ENCODE assay signal across 8 cellular contexts in genomic region chr9:137204731-137205125, GRCh38. TPM values are rescaled to one million over a fixed set of nuclear protein-coding genes. Genes with fewer than 3 reads are reported as not detected.
DNase-seq lines count a peak whose midpoint lies in the region; ATAC-seq, FAIRE-seq and TF ChIP-seq lines count a peak whose summit lies in the region.

No MANE protein-coding gene starts in this region.

- TF ChIP-seq POLR2A in HepG2 (IDR thresholded peaks at IDR 0.05; ENCODE audit: insufficient read depth in 1 of 2, low read depth in 2 of 2, low read length in 2 of 2) (no peak), testis (IDR thresholded peaks at IDR 0.05) (no peak)

- H4K20me1 ChIP-seq in HepG2 (ENCODE audit: insufficient read depth, low read length) = 0 out of 2 replicates have a peak, but pooled peaks cover 4% of the 10 kb centered on the region

- peak overlapping the region; percentile 93 for H3K4me3 Mint-ChIP-seq in activated CD4-positive, alpha-beta T cell treated with anti-CD3 and anti-CD28 coated beads for 36 hours

- H3K27ac ChIP-seq in HepG2 (ENCODE audit: extremely low read length, insufficient read depth, low read length) (peak overlapping the region; percentile 61), testis (no peak overlapping the region)

- BruUV-seq in HepG2 (replicated peaks; lab: Mats Ljungman, UMichigan) = no TSS peak

- H3K27me3 ChIP-seq in adipocyte (replicated peaks; ENCODE audit: control insufficient read depth, insufficient read depth, low read length) (no peaks in the 10 kb centered on the region), HepG2 (ENCODE audit: control insufficient read depth in 1 of 2, insufficient read depth in 2 of 2, low read length in 2 of 2) (no peaks in the 10 kb centered on the region; a peak in 1 of 5 replicates), testis (no peaks in the 10 kb centered on the region)

- CTCF ChIA-PET in activated CD4-positive, alpha-beta T cell treated with anti-CD3 and anti-CD28 coated beads for 36 hours (lab: Charles Lee) = interaction anchor here (0.6 to 2.4 kb wide), 5 partner anchors 18 to 363 kb away, joined by 3 to 11 read pairs (median 5); partner anchors contain the start of genes RNF208 and RNF224
- CTCF ChIA-PET in HepG2 (lab: Yijun Ruan, JAX; ENCODE audit: low intra/inter-chr PET ratio, low total read pairs) = no interaction called here

- intact Hi-C loops in activated CD4-positive, alpha-beta T cell treated with anti-CD3 and anti-CD28 coated beads for 36 hours (cut with DNase I, micrococcal nuclease) = loop anchor here (1.0 to 5.0 kb wide), 9 partner anchors 15 to 317 kb away; partner anchors contain the start of genes TUBB4B (in 2 of the 2), ANAPC2 (in 1 of the 2), DPP7 (in 1 of the 2) and NELFB (in 1 of the 2)
- intact Hi-C loops in HepG2 (cut with micrococcal nuclease; ENCODE audit: unreplicated experiment) = loop anchor here (2.0 kb wide), 1 partner anchor 16 kb away; the partner anchor contains the start of genes ANAPC2 and SSNA1
- intact Hi-C loops in testis (cut with DNase I; ENCODE audit: low total_unique reads) = no loop called here
- intact Hi-C loops in head of caudate nucleus (cut with DNase I) = no loop called here

- in situ Hi-C loops in HepG2 (cut with HindIII; ENCODE audit: extremely low pct_ligation_motif_present, low pct_unique_long_range_greater_than_20kb) = no loop called here

- H3K4me1 Mint-ChIP-seq in activated CD4-positive, alpha-beta T cell treated with anti-CD3 and anti-CD28 coated beads for 36 hours = peaks cover 39% of the 10 kb centered on the region

- DNase-seq in activated CD4-positive, alpha-beta T cell treated with anti-CD3 and anti-CD28 coated beads for 36 hours = no peak
- DNase-seq in activated CD4-positive, alpha-beta T cell treated with anti-CD3 and anti-CD28 coated beads, Interleukin-2, amount 50 U/mL, for 1 hour = no peak
- no peak for DNase-seq in adipocyte (ENCODE audit: low read depth)
- DNase-seq in HepG2 (ENCODE audit: low spot score) = no peak
- no peak for DNase-seq in testis
- DNase-seq in head of caudate nucleus = no peak
- DNase-seq in dedifferentiated amniotic fluid mesenchymal stem cell (ENCODE audit: extremely low spot score) = no peak

- 3% methylated on average over 6 of the region's 21 CpGs for WGBS in HepG2 (ENCODE audit: low lambda C conversion rate)
- WGBS in testis, 2 donors = 11% methylated on average over 3 to 21 of the region's 21 CpGs

- peak overlapping the region; percentile 95 for H3K4me2 ChIP-seq in HepG2 (ENCODE audit: low read depth, low read length)

- peak overlapping the region; percentile 99 for H3K9ac ChIP-seq in adipocyte (ENCODE audit: low read length)
- H3K9ac ChIP-seq in HepG2 (ENCODE audit: insufficient read depth, low read depth, low read length) = peak overlapping the region; percentile 88

- H3K4me3 ChIP-seq in adipocyte (ENCODE audit: low read length) (peak overlapping the region; percentile 97), HepG2 (replicated peaks in 1 of 3; ENCODE audit: insufficient read depth in 1 of 3, low read depth in 2 of 3, low read length in 3 of 3) (peak overlapping the region; percentile 90 to 93 (median 92)), testis (peak overlapping the region; percentile 91 to 99)

- H3K79me2 ChIP-seq in HepG2 (ENCODE audit: insufficient read depth, low read length) = peaks cover 40% of the 10 kb centered on the region

- H2AFZ ChIP-seq in HepG2 (ENCODE audit: low read length) = no peak overlapping the region

- H3K9me3 Mint-ChIP-seq in activated CD4-positive, alpha-beta T cell treated with anti-CD3 and anti-CD28 coated beads for 36 hours (ENCODE audit: low read depth) = no peaks in the 10 kb centered on the region

- peaks cover 39% of the 10 kb centered on the region for H3K4me1 ChIP-seq in adipocyte (ENCODE audit: control insufficient read depth, insufficient read depth, low read length)
- peaks cover 50% of the 10 kb centered on the region for H3K4me1 ChIP-seq in HepG2 (ENCODE audit: insufficient read depth, low read length)
- H3K4me1 ChIP-seq in testis = peaks cover 36% of the 10 kb centered on the region

- H3K9me3 ChIP-seq in adipocyte (ENCODE audit: control insufficient read depth, low read length) (no peaks in the 10 kb centered on the region), HepG2 (ENCODE audit: low read length) (no peaks in the 10 kb centered on the region), testis (no peaks in the 10 kb centered on the region)

- no peak for TF ChIP-seq CTCF in HepG2 (CRISPR knock-in tag; IDR thresholded peaks at IDR 0.05)
- TF ChIP-seq CTCF in testis (IDR thresholded peaks at IDR 0.05) = no peak

- no peak for FAIRE-seq in HepG2 (lab: Jason Lieb, UNC)

- POLR2A ChIA-PET in activated CD4-positive, alpha-beta T cell treated with anti-CD3 and anti-CD28 coated beads for 36 hours (lab: Charles Lee) = interaction anchor here (0.7 to 1.0 kb wide), 2 partner anchors 50 to 121 kb away, joined by 3 read pairs; partner anchors contain the start of gene NELFB
- POLR2A ChIA-PET in HepG2 (lab: Yijun Ruan, JAX) = interaction anchor here (1.5 to 8.8 kb wide), 3 partner anchors 16 to 36 kb away, joined by 5 to 225 read pairs (median 15); partner anchors contain the start of genes ANAPC2, CYSRT1, RNF208 and RNF224

- no peak for ATAC-seq in activated CD4-positive, alpha-beta T cell treated with anti-CD3 and anti-CD28 coated beads for 36 hours
- ATAC-seq in HepG2 (no peak), GM19467 (IDR thresholded peaks at IDR 0.05; ENCODE audit: unreplicated experiment) (no peak)

- no peak for TF ChIP-seq RAD21 in HepG2 (CRISPR knock-in tag; IDR thresholded peaks at IDR 0.05)

- peaks cover 18% of the 10 kb centered on the region for H3K36me3 Mint-ChIP-seq in activated CD4-positive, alpha-beta T cell treated with anti-CD3 and anti-CD28 coated beads for 36 hours (ENCODE audit: low read depth)

- H3K27me3 Mint-ChIP-seq in activated CD4-positive, alpha-beta T cell treated with anti-CD3 and anti-CD28 coated beads for 36 hours = no peaks in the 10 kb centered on the region

- TF ChIP-seq EP300 in HepG2 (IDR thresholded peaks at IDR 0.05; ENCODE audit: low read depth in 2 of 2, low read length in 2 of 2) (no peak), HepG2 (CRISPR knock-in tag; IDR thresholded peaks at IDR 0.05; ENCODE audit: borderline replicate concordance) (no peak)

- H3K36me3 ChIP-seq in adipocyte (ENCODE audit: control insufficient read depth, insufficient read depth, low read length, severe bottlenecking) (peaks cover 4% of the 10 kb centered on the region), HepG2 (replicated peaks in 1 of 2; ENCODE audit: control insufficient read depth in 1 of 2, insufficient read depth in 2 of 2, low read length in 2 of 2) (no peaks in the 10 kb centered on the region), testis (ENCODE audit: low read depth, missing control alignments) (no peaks in the 10 kb centered on the region)

- H3K27ac Mint-ChIP-seq in activated CD4-positive, alpha-beta T cell treated with anti-CD3 and anti-CD28 coated beads for 36 hours = peak overlapping the region; percentile 93

RNA-seq across cellular contexts. Expression of gene TMEM203, which starts 0.7 kb away (rescaled TPM):
- total RNA-seq in activated CD4-positive, alpha-beta T cell treated with anti-CD3 and anti-CD28 coated beads for 36 hours = 10 to 100 TPM; 25.0 to 30.7 TPM
- 36.7 and 36.9 TPM in 2 replicates for total RNA-seq in HepG2 (2016; rRNA removed; fragmentation: Illumina TruSeq; extraction: Trizol)
- total RNA-seq in HepG2 (2016; cell fraction: cytosol; rRNA removed; fragmentation: Illumina TruSeq; extraction: Trizol; ENCODE audit: low read depth) = 13.2 and 14.3 TPM in 2 replicates
- total RNA-seq in HepG2 (2016; cell fraction: insoluble cytoplasmic fraction; rRNA removed; fragmentation: Illumina TruSeq; extraction: Trizol) = 37.8 TPM in 2 replicates
- total RNA-seq in HepG2 (2016; cell fraction: membrane; rRNA removed; fragmentation: Illumina TruSeq; extraction: Trizol) = 34.6 and 37.7 TPM in 2 replicates
- 15.2 and 16.6 TPM in 2 replicates for total RNA-seq in HepG2 (2016; cell fraction: nucleus; rRNA removed; fragmentation: Illumina TruSeq; extraction: Trizol)
- polyA plus RNA-seq in HepG2 (2011; rRNA removed) = 23.0 and 23.4 TPM in 2 replicates
- polyA plus RNA-seq in HepG2 (2011; cell fraction: cytosol; rRNA removed) = 27.7 and 31.7 TPM in 2 replicates
- polyA plus RNA-seq in HepG2 (2011; cell fraction: nucleus; rRNA removed) = 12.2 and 13.2 TPM in 2 replicates
- 22.5 and 22.9 TPM in 2 replicates for polyA plus RNA-seq in HepG2 (2012)
- 12.4 and 14.0 TPM in 2 replicates for polyA plus RNA-seq in HepG2 (2016; cell fraction: cytosol; fragmentation: Illumina TruSeq; extraction: Trizol; ENCODE audit: low read depth)
- 38.8 and 39.8 TPM in 2 replicates for polyA plus RNA-seq in HepG2 (2016; cell fraction: insoluble cytoplasmic fraction; fragmentation: Illumina TruSeq; extraction: Trizol; ENCODE audit: low read depth)
- polyA plus RNA-seq in HepG2 (2016; cell fraction: membrane; fragmentation: Illumina TruSeq; extraction: Trizol; ENCODE audit: low read depth) = 29.6 and 33.1 TPM in 2 replicates
- polyA plus RNA-seq in HepG2 (2016; cell fraction: nucleus; fragmentation: Illumina TruSeq; extraction: Trizol; ENCODE audit: insufficient read depth, low read depth) = 29.1 and 31.2 TPM in 2 replicates
- polyA minus RNA-seq in HepG2 (2011; rRNA and poly(A)+ RNA removed; ENCODE audit: low replicate concordance) = 21.9 and 33.0 TPM in 2 replicates
- polyA minus RNA-seq in HepG2 (2011; cell fraction: cytosol; rRNA and poly(A)+ RNA removed) = 12.0 and 13.6 TPM in 2 replicates
- 7.6 TPM in 2 replicates for polyA minus RNA-seq in HepG2 (2011; cell fraction: nucleus; rRNA and poly(A)+ RNA removed)
- 10 to 100 TPM; 48.0 to 51.2 TPM for total RNA-seq in testis
- 36.3 TPM for polyA plus RNA-seq in testis (ENCODE audit: insufficient read depth, low read depth, low replicate concordance)

RNA-seq across cellular contexts. Expression of gene NDOR1, which starts 0.8 kb away (rescaled TPM):
- total RNA-seq in activated CD4-positive, alpha-beta T cell treated with anti-CD3 and anti-CD28 coated beads for 36 hours = 10 to 100 TPM; 27.0 to 27.8 TPM
- 4.9 and 8.7 TPM in 2 replicates for total RNA-seq in HepG2 (2016; rRNA removed; fragmentation: Illumina TruSeq; extraction: Trizol)
- 2.1 and 2.9 TPM in 2 replicates for total RNA-seq in HepG2 (2016; cell fraction: cytosol; rRNA removed; fragmentation: Illumina TruSeq; extraction: Trizol; ENCODE audit: low read depth)
- total RNA-seq in HepG2 (2016; cell fraction: insoluble cytoplasmic fraction; rRNA removed; fragmentation: Illumina TruSeq; extraction: Trizol) = 4.4 and 9.2 TPM in 2 replicates
- 2.6 and 3.0 TPM in 2 replicates for total RNA-seq in HepG2 (2016; cell fraction: membrane; rRNA removed; fragmentation: Illumina TruSeq; extraction: Trizol)
- total RNA-seq in HepG2 (2016; cell fraction: nucleus; rRNA removed; fragmentation: Illumina TruSeq; extraction: Trizol) = 7.6 and 9.3 TPM in 2 replicates
- 3.6 and 4.2 TPM in 2 replicates for polyA plus RNA-seq in HepG2 (2011; rRNA removed)
- polyA plus RNA-seq in HepG2 (2011; cell fraction: cytosol; rRNA removed) = 1.4 and 2.3 TPM in 2 replicates
- 31.8 and 46.8 TPM in 2 replicates for polyA plus RNA-seq in HepG2 (2011; cell fraction: nucleus; rRNA removed)
- polyA plus RNA-seq in HepG2 (2012) = 4.0 and 5.5 TPM in 2 replicates
- 0.87 and 1.3 TPM in 2 replicates for polyA plus RNA-seq in HepG2 (2016; cell fraction: cytosol; fragmentation: Illumina TruSeq; extraction: Trizol; ENCODE audit: low read depth)
- polyA plus RNA-seq in HepG2 (2016; cell fraction: insoluble cytoplasmic fraction; fragmentation: Illumina TruSeq; extraction: Trizol; ENCODE audit: low read depth) = 4.5 and 6.6 TPM in 2 replicates
- 1.6 and 1.8 TPM in 2 replicates for polyA plus RNA-seq in HepG2 (2016; cell fraction: membrane; fragmentation: Illumina TruSeq; extraction: Trizol; ENCODE audit: low read depth)
- 29.3 and 34.2 TPM in 2 replicates for polyA plus RNA-seq in HepG2 (2016; cell fraction: nucleus; fragmentation: Illumina TruSeq; extraction: Trizol; ENCODE audit: insufficient read depth, low read depth)
- polyA minus RNA-seq in HepG2 (2011; rRNA and poly(A)+ RNA removed; ENCODE audit: low replicate concordance) = 5.2 and 15.0 TPM in 2 replicates
- polyA minus RNA-seq in HepG2 (2011; cell fraction: cytosol; rRNA and poly(A)+ RNA removed) = 2.1 and 2.4 TPM in 2 replicates
- 3.4 and 4.5 TPM in 2 replicates for polyA minus RNA-seq in HepG2 (2011; cell fraction: nucleus; rRNA and poly(A)+ RNA removed)
- total RNA-seq in testis = 10 to 100 TPM; 27.5 to 29.1 TPM
- 21.9 TPM for polyA plus RNA-seq in testis (ENCODE audit: insufficient read depth, low read depth, low replicate concordance)

RNA-seq across cellular contexts. Expression of gene TPRN, which starts 4.2 kb away (rescaled TPM):
- 1 to 10 TPM; 5.6 to 5.8 TPM for total RNA-seq in activated CD4-positive, alpha-beta T cell treated with anti-CD3 and anti-CD28 coated beads for 36 hours
- total RNA-seq in HepG2 (2016; rRNA removed; fragmentation: Illumina TruSeq; extraction: Trizol) (17.5 and 19.2 TPM in 2 replicates), testis (10 to 100 TPM; 25.9 to 35.2 TPM)
- total RNA-seq in HepG2 (2016; cell fraction: cytosol; rRNA removed; fragmentation: Illumina TruSeq; extraction: Trizol; ENCODE audit: low read depth) = 5.6 and 22.6 TPM in 2 replicates
- total RNA-seq in HepG2 (2016; cell fraction: insoluble cytoplasmic fraction; rRNA removed; fragmentation: Illumina TruSeq; extraction: Trizol) = 15.6 and 20.1 TPM in 2 replicates
- 14.6 and 15.6 TPM in 2 replicates for total RNA-seq in HepG2 (2016; cell fraction: membrane; rRNA removed; fragmentation: Illumina TruSeq; extraction: Trizol)
- 13.8 and 14.1 TPM in 2 replicates for total RNA-seq in HepG2 (2016; cell fraction: nucleus; rRNA removed; fragmentation: Illumina TruSeq; extraction: Trizol)
- polyA plus RNA-seq in HepG2 (2011; rRNA removed) (10.1 and 12.4 TPM in 2 replicates), testis (ENCODE audit: insufficient read depth, low read depth, low replicate concordance) (17.2 TPM)
- 8.3 and 14.4 TPM in 2 replicates for polyA plus RNA-seq in HepG2 (2011; cell fraction: cytosol; rRNA removed)
- 41.5 and 45.5 TPM in 2 replicates for polyA plus RNA-seq in HepG2 (2011; cell fraction: nucleus; rRNA removed)
- polyA plus RNA-seq in HepG2 (2012) = 12.2 and 16.0 TPM in 2 replicates
- polyA plus RNA-seq in HepG2 (2016; cell fraction: cytosol; fragmentation: Illumina TruSeq; extraction: Trizol; ENCODE audit: low read depth) = 6.0 and 6.8 TPM in 2 replicates
- polyA plus RNA-seq in HepG2 (2016; cell fraction: insoluble cytoplasmic fraction; fragmentation: Illumina TruSeq; extraction: Trizol; ENCODE audit: low read depth) = 17.5 and 21.2 TPM in 2 replicates
- 10.8 and 12.2 TPM in 2 replicates for polyA plus RNA-seq in HepG2 (2016; cell fraction: membrane; fragmentation: Illumina TruSeq; extraction: Trizol; ENCODE audit: low read depth)
- polyA plus RNA-seq in HepG2 (2016; cell fraction: nucleus; fragmentation: Illumina TruSeq; extraction: Trizol; ENCODE audit: insufficient read depth, low read depth) = 25.7 and 31.2 TPM in 2 replicates
- 13.0 and 24.4 TPM in 2 replicates for polyA minus RNA-seq in HepG2 (2011; rRNA and poly(A)+ RNA removed; ENCODE audit: low replicate concordance)
- 14.2 and 15.9 TPM in 2 replicates for polyA minus RNA-seq in HepG2 (2011; cell fraction: cytosol; rRNA and poly(A)+ RNA removed)
- 10.0 and 12.4 TPM in 2 replicates for polyA minus RNA-seq in HepG2 (2011; cell fraction: nucleus; rRNA and poly(A)+ RNA removed)

RNA-seq across cellular contexts. Expression of gene SSNA1, which starts 16.3 kb away (rescaled TPM):
- 10 to 100 TPM; 53.6 to 58.6 TPM for total RNA-seq in activated CD4-positive, alpha-beta T cell treated with anti-CD3 and anti-CD28 coated beads for 36 hours
- total RNA-seq in HepG2 (2016; rRNA removed; fragmentation: Illumina TruSeq; extraction: Trizol) (41.2 and 49.4 TPM in 2 replicates), testis (100 to 1,000 TPM; 134 to 137 TPM)
- total RNA-seq in HepG2 (2016; cell fraction: cytosol; rRNA removed; fragmentation: Illumina TruSeq; extraction: Trizol; ENCODE audit: low read depth) = 92.0 and 105 TPM in 2 replicates
- 41.5 and 51.7 TPM in 2 replicates for total RNA-seq in HepG2 (2016; cell fraction: insoluble cytoplasmic fraction; rRNA removed; fragmentation: Illumina TruSeq; extraction: Trizol)
- total RNA-seq in HepG2 (2016; cell fraction: membrane; rRNA removed; fragmentation: Illumina TruSeq; extraction: Trizol) = 94.3 and 110 TPM in 2 replicates
- 19.3 TPM in 2 replicates for total RNA-seq in HepG2 (2016; cell fraction: nucleus; rRNA removed; fragmentation: Illumina TruSeq; extraction: Trizol)
- polyA plus RNA-seq in HepG2 (2011; rRNA removed) (35.9 and 44.8 TPM in 2 replicates), testis (ENCODE audit: insufficient read depth, low read depth, low replicate concordance) (211 TPM)
- polyA plus RNA-seq in HepG2 (2011; cell fraction: cytosol; rRNA removed) = 38.7 and 58.7 TPM in 2 replicates
- 26.1 and 28.6 TPM in 2 replicates for polyA plus RNA-seq in HepG2 (2011; cell fraction: nucleus; rRNA removed)
- polyA plus RNA-seq in HepG2 (2012) = 18.0 and 31.4 TPM in 2 replicates
- 109 and 132 TPM in 2 replicates for polyA plus RNA-seq in HepG2 (2016; cell fraction: cytosol; fragmentation: Illumina TruSeq; extraction: Trizol; ENCODE audit: low read depth)
- polyA plus RNA-seq in HepG2 (2016; cell fraction: insoluble cytoplasmic fraction; fragmentation: Illumina TruSeq; extraction: Trizol; ENCODE audit: low read depth) = 49.3 and 50.3 TPM in 2 replicates
- 89.4 and 104 TPM in 2 replicates for polyA plus RNA-seq in HepG2 (2016; cell fraction: membrane; fragmentation: Illumina TruSeq; extraction: Trizol; ENCODE audit: low read depth)
- polyA plus RNA-seq in HepG2 (2016; cell fraction: nucleus; fragmentation: Illumina TruSeq; extraction: Trizol; ENCODE audit: insufficient read depth, low read depth) = 39.2 and 44.3 TPM in 2 replicates
- 18.2 and 39.2 TPM in 2 replicates for polyA minus RNA-seq in HepG2 (2011; rRNA and poly(A)+ RNA removed; ENCODE audit: low replicate concordance)
- 12.4 and 13.8 TPM in 2 replicates for polyA minus RNA-seq in HepG2 (2011; cell fraction: cytosol; rRNA and poly(A)+ RNA removed)
- polyA minus RNA-seq in HepG2 (2011; cell fraction: nucleus; rRNA and poly(A)+ RNA removed) = 4.1 TPM in 2 replicates

RNA-seq across cellular contexts. Expression of gene ANAPC2, which starts 16.4 kb away (rescaled TPM):
- total RNA-seq in activated CD4-positive, alpha-beta T cell treated with anti-CD3 and anti-CD28 coated beads for 36 hours = 10 to 100 TPM; 30.8 to 38.4 TPM
- total RNA-seq in HepG2 (2016; rRNA removed; fragmentation: Illumina TruSeq; extraction: Trizol) = 7.4 and 12.3 TPM in 2 replicates
- 22.4 and 23.5 TPM in 2 replicates for total RNA-seq in HepG2 (2016; cell fraction: cytosol; rRNA removed; fragmentation: Illumina TruSeq; extraction: Trizol; ENCODE audit: low read depth)
- total RNA-seq in HepG2 (2016; cell fraction: insoluble cytoplasmic fraction; rRNA removed; fragmentation: Illumina TruSeq; extraction: Trizol) = 6.6 and 15.0 TPM in 2 replicates
- total RNA-seq in HepG2 (2016; cell fraction: membrane; rRNA removed; fragmentation: Illumina TruSeq; extraction: Trizol) = 6.3 and 6.7 TPM in 2 replicates
- 17.6 and 21.6 TPM in 2 replicates for total RNA-seq in HepG2 (2016; cell fraction: nucleus; rRNA removed; fragmentation: Illumina TruSeq; extraction: Trizol)
- 15.4 and 21.6 TPM in 2 replicates for polyA plus RNA-seq in HepG2 (2011; rRNA removed)
- 5.4 and 9.8 TPM in 2 replicates for polyA plus RNA-seq in HepG2 (2011; cell fraction: cytosol; rRNA removed)
- 144 and 175 TPM in 2 replicates for polyA plus RNA-seq in HepG2 (2011; cell fraction: nucleus; rRNA removed)
- polyA plus RNA-seq in HepG2 (2012) = 13.6 and 16.6 TPM in 2 replicates
- 2.4 and 3.3 TPM in 2 replicates for polyA plus RNA-seq in HepG2 (2016; cell fraction: cytosol; fragmentation: Illumina TruSeq; extraction: Trizol; ENCODE audit: low read depth)
- 11.2 and 14.3 TPM in 2 replicates for polyA plus RNA-seq in HepG2 (2016; cell fraction: insoluble cytoplasmic fraction; fragmentation: Illumina TruSeq; extraction: Trizol; ENCODE audit: low read depth)
- 4.1 TPM in 2 replicates for polyA plus RNA-seq in HepG2 (2016; cell fraction: membrane; fragmentation: Illumina TruSeq; extraction: Trizol; ENCODE audit: low read depth)
- 64.9 and 72.0 TPM in 2 replicates for polyA plus RNA-seq in HepG2 (2016; cell fraction: nucleus; fragmentation: Illumina TruSeq; extraction: Trizol; ENCODE audit: insufficient read depth, low read depth)
- polyA minus RNA-seq in HepG2 (2011; rRNA and poly(A)+ RNA removed; ENCODE audit: low replicate concordance) = 27.3 and 55.4 TPM in 2 replicates
- 14.7 and 17.5 TPM in 2 replicates for polyA minus RNA-seq in HepG2 (2011; cell fraction: cytosol; rRNA and poly(A)+ RNA removed)
- 33.0 and 36.8 TPM in 2 replicates for polyA minus RNA-seq in HepG2 (2011; cell fraction: nucleus; rRNA and poly(A)+ RNA removed)
- 10 to 100 TPM; 91.0 to 98.5 TPM for total RNA-seq in testis
- 80.6 TPM for polyA plus RNA-seq in testis (ENCODE audit: insufficient read depth, low read depth, low replicate concordance)

Comparison
In these comparisons a context has a peak if more than half of its experiments do, and no peak if none do; other contexts are left out.
1. intact Hi-C loops: an anchor here in activated CD4-positive, alpha-beta T cell treated with anti-CD3 and anti-CD28 coated beads for 36 hours (1.0 to 5.0 kb wide) and HepG2 (2.0 kb wide); none called in testis and head of caudate nucleus.